7 cellular contexts compared by ENCODE assay signal in the genomic region with DNA sequence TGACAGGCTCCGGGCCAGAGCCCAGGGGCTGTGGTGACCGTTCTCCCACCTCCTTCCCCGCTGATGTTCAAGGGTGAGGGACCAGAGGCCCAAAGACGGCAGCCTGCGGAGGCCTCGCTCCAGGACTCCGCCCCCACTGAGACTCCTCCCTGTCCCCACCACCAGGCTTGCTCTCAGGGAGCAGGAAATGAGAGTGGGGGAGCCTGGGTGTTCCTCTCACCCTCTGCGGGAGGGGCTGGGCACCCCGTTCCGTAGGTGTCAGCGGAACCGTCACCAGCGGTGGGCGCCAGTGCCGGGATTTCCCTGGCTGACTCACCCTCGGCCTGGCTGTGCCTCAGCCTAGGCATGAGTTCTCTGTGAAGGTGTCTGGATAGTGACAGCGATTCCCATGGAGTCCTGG. TPM values are rescaled to one million over a fixed set of nuclear protein-coding genes. Genes with fewer than 3 reads are reported as not detected.
DNase-seq lines count a peak whose midpoint lies in the region; ATAC-seq lines count a peak whose summit lies in the region.

No MANE protein-coding gene starts in this region.

- peak; percentile 70 for ATAC-seq in GM19395 (IDR thresholded peaks at IDR 0.05; ENCODE audit: unreplicated experiment)

- peak overlapping the region; percentile 14 to 87 (median 77) for H3K9ac ChIP-seq in subcutaneous abdominal adipose tissue (ENCODE audit: low read length in 5 of 5)

- WGBS in esophagus, 2 donors, result 5 to 7% methylated on average over 16 to 17 of the region's 17 CpGs

- H3K4me3 ChIP-seq in esophagus (ENCODE audit: low read depth in 1 of 2, low read length in 2 of 2) (no peak overlapping the region), subcutaneous abdominal adipose tissue (ENCODE audit: low read depth in 1 of 5, low read length in 5 of 5) (peak overlapping the region in 4 of 5 donors; percentile 36 to 49 (median 45))

- DNase-seq in NCI-H1694 (lab: John Stamatoyannopoulos, UW) (peak; percentile 22), nucleus accumbens (lab: John Stamatoyannopoulos, UW) (peak in 40 of 56 donors; percentile 18 to 80 (median 46)), NCI-H345 treated with DMSO at 0.1 percent for 48 hours (lab: John Stamatoyannopoulos, UW; ENCODE audit: unreplicated experiment) (no peak)
- peak; percentile 91 for DNase-seq in activated T-cell treated with anti-CD3 and anti-CD28 coated beads, Interleukin-2, amount 50 U/mL, for 1 hour

- no peaks in the 10 kb centered on the region for H3K27me3 ChIP-seq in esophagus (ENCODE audit: control insufficient read depth in 1 of 2, insufficient read depth in 2 of 2, low read length in 2 of 2)
- peaks cover 0 to 14% (median 0%) of the 10 kb centered on the region in 5 donors for H3K27me3 ChIP-seq in subcutaneous abdominal adipose tissue (ENCODE audit: control insufficient read depth in 5 of 5, insufficient read depth in 4 of 5, low read length in 5 of 5)

- H3K4me1 ChIP-seq in esophagus (ENCODE audit: control insufficient read depth in 2 of 2, insufficient read depth in 2 of 2, low read length in 1 of 2) (peaks cover 34 to 65% of the 10 kb centered on the region in 2 donors), subcutaneous abdominal adipose tissue (ENCODE audit: control insufficient read depth in 5 of 5, insufficient read depth in 5 of 5, low read length in 5 of 5) (peaks cover 21 to 80% (median 70%) of the 10 kb centered on the region in 5 donors)

- H3K36me3 ChIP-seq in esophagus (ENCODE audit: control insufficient read depth in 2 of 2, insufficient read depth in 2 of 2, low read length in 1 of 2), result no peaks in the 10 kb centered on the region
- H3K36me3 ChIP-seq in subcutaneous abdominal adipose tissue (ENCODE audit: control insufficient read depth in 5 of 5, insufficient read depth in 5 of 5, low read length in 5 of 5), result no peaks in the 10 kb centered on the region

- peak overlapping the region; percentile 88 to 91 for H3K27ac ChIP-seq in esophagus (ENCODE audit: low read depth in 2 of 2, low read length in 1 of 2)
- peak overlapping the region; percentile 84 for H3K27ac ChIP-seq in subcutaneous abdominal adipose tissue (ENCODE audit: low read depth, low read length)

- H3K9me3 ChIP-seq in esophagus (ENCODE audit: control insufficient read depth in 2 of 2, insufficient read depth in 1 of 2, low read depth in 1 of 2, low read length in 1 of 2) (no peaks in the 10 kb centered on the region), subcutaneous abdominal adipose tissue (ENCODE audit: control insufficient read depth in 5 of 5, low read length in 5 of 5) (no peaks in the 10 kb centered on the region)

RNA-seq across cellular contexts. Expression of gene DAGLA, which starts 15.7 kb away (rescaled TPM):
- polyA plus RNA-seq in esophagus, result 1 to 10 TPM; 1.7 to 5.0 TPM

RNA-seq across cellular contexts. Expression of gene MYRF, which starts 56.5 kb away (rescaled TPM):
- 1 to 10 TPM in 1 of 2 donors, under 1 TPM in 1; 0.18 to 1.3 TPM for polyA plus RNA-seq in esophagus

Comparison
In these comparisons a context has a peak if more than half of its experiments do, and no peak if none do; other contexts are left out.
1. H3K4me3 ChIP-seq: peak in subcutaneous abdominal adipose tissue (4 of 5); none in esophagus (0 of 2).